26 cellular contexts compared by ENCODE assay signal in genomic region chr7:149304006-149304405, GRCh38.
"Had no signal": no experiment of that assay in that cellular context is flagged by ENCODE, and none has a peak within 500 bp of the region (broad histone marks: within the 10 kb centered on the region; RNA-seq: fewer than 3 reads in every experiment).

No MANE protein-coding gene starts in this region.

- H3K4me1 ChIP-seq: colonic mucosa, esophagus squamous epithelium, gastrocnemius medialis, left ventricle myocardium inferior, lower lobe of right lung had no signal

- DNase-seq: cerebellar nuclear complex; colonic mucosa; cortex of kidney; effector CD8-positive, alpha-beta T cell; effector memory CD8-positive, alpha-beta T cell; endodermal cell; erythroblast; esophagus squamous epithelium; foreskin fibroblast; foreskin melanocyte; gastrocnemius medialis; glutamatergic neuron; hypothalamus; immature natural killer cell; islet precursor cell; kidney; kidney glomerular epithelial cell; left colon; left ventricle myocardium inferior; lower lobe of right lung; mesenchymal stem cell; midbrain had no signal

- H3K27me3 ChIP-seq: colonic mucosa, esophagus squamous epithelium, gastrocnemius medialis, hepatocyte had no signal

- H3K4me3 ChIP-seq: colonic mucosa, esophagus squamous epithelium, gastrocnemius medialis, hepatocyte, left ventricle myocardium inferior, lower lobe of right lung had no signal

- H3K79me2 ChIP-seq: hepatocyte had no signal

- H3K27ac ChIP-seq: colonic mucosa, epithelial cell of prostate, esophagus squamous epithelium, gastrocnemius medialis, hepatocyte, left ventricle myocardium inferior, lower lobe of right lung had no signal

- H3K36me3 ChIP-seq: colonic mucosa, esophagus squamous epithelium, gastrocnemius medialis, left ventricle myocardium inferior, lower lobe of right lung had no signal

- H2AFZ ChIP-seq: hepatocyte had no signal

- ATAC-seq: effector memory CD8-positive, alpha-beta T cell; esophagus mucosa; gastrocnemius medialis; left colon; left lobe of liver; lower lobe of right lung had no signal

- H3K9me3 ChIP-seq: colonic mucosa, esophagus squamous epithelium, gastrocnemius medialis, left ventricle myocardium inferior, lower lobe of right lung had no signal

- H3K4me2 ChIP-seq: hepatocyte had no signal
